1 cellular context compared by ENCODE assay signal in genomic region chr19:19384486-19384885, GRCh38.
TF ChIP-seq lines count a peak whose summit lies in the region.

No MANE protein-coding gene starts in this region.

TF ChIP-seq in GM23338, 12 proteins besides CTCF, POLR2A, EP300 and RAD21 (continued from another document):
- TF ChIP-seq REST (IDR thresholded peaks at IDR 0.05; ENCODE audit: unreplicated experiment): no peak
